3 cellular contexts compared by ENCODE assay signal in the genomic region with DNA sequence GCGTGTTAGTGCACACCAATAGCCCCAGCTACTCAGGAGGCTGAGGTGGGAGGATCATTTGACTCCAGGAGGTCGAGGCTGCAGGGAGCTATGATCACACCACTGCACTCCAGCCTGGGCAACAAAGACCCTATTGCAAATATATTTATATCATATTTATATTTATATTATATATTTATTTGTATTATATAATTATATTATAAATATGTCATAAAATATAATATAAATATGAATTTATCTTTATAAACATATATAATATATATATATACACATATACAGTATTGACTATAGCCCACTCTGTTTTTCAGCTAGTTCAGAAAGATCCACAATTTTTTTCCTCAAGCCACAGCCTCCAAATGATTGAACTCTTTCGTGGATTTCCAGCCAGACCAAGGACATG. TPM values are rescaled to one million over a fixed set of nuclear protein-coding genes. Genes with fewer than 3 reads are reported as not detected.
"Had no signal": no experiment of that assay in that cellular context is flagged by ENCODE, and none has a peak within 500 bp of the region (broad histone marks: within the 10 kb centered on the region; RNA-seq: fewer than 3 reads in every experiment).

No MANE protein-coding gene starts in this region.

- ATAC-seq: GM12878 had no signal

- DNase-seq: GDM1, GF-D8 had no signal

RNA-seq across cellular contexts. Expression of gene MYL10, which starts 45.3 kb away (rescaled TPM):
- total RNA-seq: GM12878 had no signal
